1 cellular context compared by ENCODE assay signal in the genomic region with DNA sequence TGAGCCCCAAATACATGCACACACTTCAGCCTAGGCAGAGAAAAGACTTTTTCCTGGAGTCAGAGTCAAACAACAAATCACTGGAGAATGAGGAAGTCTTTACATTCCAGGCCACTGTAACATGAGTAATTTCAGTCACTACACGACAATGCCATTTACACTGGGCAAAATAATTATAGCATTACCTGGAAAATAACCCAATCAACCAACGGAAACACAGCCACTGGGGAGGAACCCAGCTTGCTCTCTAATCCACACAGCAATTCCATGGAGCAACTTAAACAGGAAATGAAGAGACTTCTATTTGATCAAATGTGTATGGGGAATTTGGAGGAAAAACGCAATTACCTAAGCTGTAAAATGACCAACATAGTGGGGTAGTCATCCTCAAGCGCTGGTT.
TF ChIP-seq lines count a peak whose summit lies in the region.

No MANE protein-coding gene starts in this region.

TF ChIP-seq in SK-N-SH, 30 proteins besides CTCF, POLR2A, EP300 and RAD21 (continued from another document):
- TF ChIP-seq, protein P1, sequence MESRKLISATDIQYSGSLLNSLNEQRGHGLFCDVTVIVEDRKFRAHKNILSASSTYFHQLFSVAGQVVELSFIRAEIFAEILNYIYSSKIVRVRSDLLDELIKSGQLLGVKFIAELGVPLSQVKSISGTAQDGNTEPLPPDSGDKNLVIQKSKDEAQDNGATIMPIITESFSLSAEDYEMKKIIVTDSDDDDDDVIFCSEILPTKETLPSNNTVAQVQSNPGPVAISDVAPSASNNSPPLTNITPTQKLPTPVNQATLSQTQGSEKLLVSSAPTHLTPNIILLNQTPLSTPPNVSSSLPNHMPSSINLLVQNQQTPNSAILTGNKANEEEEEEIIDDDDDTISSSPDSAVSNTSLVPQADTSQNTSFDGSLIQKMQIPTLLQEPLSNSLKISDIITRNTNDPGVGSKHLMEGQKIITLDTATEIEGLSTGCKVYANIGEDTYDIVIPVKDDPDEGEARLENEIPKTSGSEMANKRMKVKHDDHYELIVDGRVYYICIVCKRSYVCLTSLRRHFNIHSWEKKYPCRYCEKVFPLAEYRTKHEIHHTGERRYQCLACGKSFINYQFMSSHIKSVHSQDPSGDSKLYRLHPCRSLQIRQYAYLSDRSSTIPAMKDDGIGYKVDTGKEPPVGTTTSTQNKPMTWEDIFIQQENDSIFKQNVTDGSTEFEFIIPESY (IDR thresholded peaks at IDR 0.05; ENCODE audit: borderline replicate concordance, low read depth) = no peak
- peak; percentile 69 for TF ChIP-seq FOSL2 (IDR thresholded peaks at IDR 0.05; ENCODE audit: borderline replicate concordance, low read depth)
- TF ChIP-seq, protein P2, sequence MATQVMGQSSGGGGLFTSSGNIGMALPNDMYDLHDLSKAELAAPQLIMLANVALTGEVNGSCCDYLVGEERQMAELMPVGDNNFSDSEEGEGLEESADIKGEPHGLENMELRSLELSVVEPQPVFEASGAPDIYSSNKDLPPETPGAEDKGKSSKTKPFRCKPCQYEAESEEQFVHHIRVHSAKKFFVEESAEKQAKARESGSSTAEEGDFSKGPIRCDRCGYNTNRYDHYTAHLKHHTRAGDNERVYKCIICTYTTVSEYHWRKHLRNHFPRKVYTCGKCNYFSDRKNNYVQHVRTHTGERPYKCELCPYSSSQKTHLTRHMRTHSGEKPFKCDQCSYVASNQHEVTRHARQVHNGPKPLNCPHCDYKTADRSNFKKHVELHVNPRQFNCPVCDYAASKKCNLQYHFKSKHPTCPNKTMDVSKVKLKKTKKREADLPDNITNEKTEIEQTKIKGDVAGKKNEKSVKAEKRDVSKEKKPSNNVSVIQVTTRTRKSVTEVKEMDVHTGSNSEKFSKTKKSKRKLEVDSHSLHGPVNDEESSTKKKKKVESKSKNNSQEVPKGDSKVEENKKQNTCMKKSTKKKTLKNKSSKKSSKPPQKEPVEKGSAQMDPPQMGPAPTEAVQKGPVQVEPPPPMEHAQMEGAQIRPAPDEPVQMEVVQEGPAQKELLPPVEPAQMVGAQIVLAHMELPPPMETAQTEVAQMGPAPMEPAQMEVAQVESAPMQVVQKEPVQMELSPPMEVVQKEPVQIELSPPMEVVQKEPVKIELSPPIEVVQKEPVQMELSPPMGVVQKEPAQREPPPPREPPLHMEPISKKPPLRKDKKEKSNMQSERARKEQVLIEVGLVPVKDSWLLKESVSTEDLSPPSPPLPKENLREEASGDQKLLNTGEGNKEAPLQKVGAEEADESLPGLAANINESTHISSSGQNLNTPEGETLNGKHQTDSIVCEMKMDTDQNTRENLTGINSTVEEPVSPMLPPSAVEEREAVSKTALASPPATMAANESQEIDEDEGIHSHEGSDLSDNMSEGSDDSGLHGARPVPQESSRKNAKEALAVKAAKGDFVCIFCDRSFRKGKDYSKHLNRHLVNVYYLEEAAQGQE (IDR thresholded peaks at IDR 0.05; ENCODE audit: low read depth, low read length) = no peak
- TF ChIP-seq NFIC (IDR thresholded peaks at IDR 0.05; ENCODE audit: borderline replicate concordance) = peak; percentile 43; the same call in 1 of the 2 replicates
- TF ChIP-seq RXRA (IDR thresholded peaks at IDR 0.05; ENCODE audit: borderline replicate concordance, low read depth) = peak; percentile 40; the same call in 1 of the 2 replicates
- TF ChIP-seq SMC3 (IDR thresholded peaks at IDR 0.05; ENCODE audit: low read depth, low read length) = no peak
- no peak for TF ChIP-seq CHD2 (IDR thresholded peaks at IDR 0.05; ENCODE audit: low read length, partially characterized antibody)
- no peak for TF ChIP-seq NRF1 (IDR thresholded peaks at IDR 0.05; ENCODE audit: low read depth, low read length)
- TF ChIP-seq, protein P3, sequence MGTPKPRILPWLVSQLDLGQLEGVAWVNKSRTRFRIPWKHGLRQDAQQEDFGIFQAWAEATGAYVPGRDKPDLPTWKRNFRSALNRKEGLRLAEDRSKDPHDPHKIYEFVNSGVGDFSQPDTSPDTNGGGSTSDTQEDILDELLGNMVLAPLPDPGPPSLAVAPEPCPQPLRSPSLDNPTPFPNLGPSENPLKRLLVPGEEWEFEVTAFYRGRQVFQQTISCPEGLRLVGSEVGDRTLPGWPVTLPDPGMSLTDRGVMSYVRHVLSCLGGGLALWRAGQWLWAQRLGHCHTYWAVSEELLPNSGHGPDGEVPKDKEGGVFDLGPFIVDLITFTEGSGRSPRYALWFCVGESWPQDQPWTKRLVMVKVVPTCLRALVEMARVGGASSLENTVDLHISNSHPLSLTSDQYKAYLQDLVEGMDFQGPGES (IDR thresholded peaks at IDR 0.05; ENCODE audit: low read depth, low read length) = no peak
- TF ChIP-seq MXI1 (IDR thresholded peaks at IDR 0.05; ENCODE audit: low read depth, low read length) = no peak
- no peak for TF ChIP-seq MEF2A (IDR thresholded peaks at IDR 0.05; ENCODE audit: borderline replicate concordance, low read depth)
- TF ChIP-seq RCOR1 (IDR thresholded peaks at IDR 0.05; ENCODE audit: low read length) = no peak
- no peak for TF ChIP-seq TAF1 (IDR thresholded peaks at IDR 0.05; ENCODE audit: borderline replicate concordance, low read depth, low read length)
- no peak for TF ChIP-seq RFX5 (IDR thresholded peaks at IDR 0.05; ENCODE audit: low read length)
- TF ChIP-seq POLR2AphosphoS5 (IDR thresholded peaks at IDR 0.05; ENCODE audit: low read depth, low read length) = peak; percentile 40; the same call in 1 of the 2 replicates
- TF ChIP-seq, protein P4, sequence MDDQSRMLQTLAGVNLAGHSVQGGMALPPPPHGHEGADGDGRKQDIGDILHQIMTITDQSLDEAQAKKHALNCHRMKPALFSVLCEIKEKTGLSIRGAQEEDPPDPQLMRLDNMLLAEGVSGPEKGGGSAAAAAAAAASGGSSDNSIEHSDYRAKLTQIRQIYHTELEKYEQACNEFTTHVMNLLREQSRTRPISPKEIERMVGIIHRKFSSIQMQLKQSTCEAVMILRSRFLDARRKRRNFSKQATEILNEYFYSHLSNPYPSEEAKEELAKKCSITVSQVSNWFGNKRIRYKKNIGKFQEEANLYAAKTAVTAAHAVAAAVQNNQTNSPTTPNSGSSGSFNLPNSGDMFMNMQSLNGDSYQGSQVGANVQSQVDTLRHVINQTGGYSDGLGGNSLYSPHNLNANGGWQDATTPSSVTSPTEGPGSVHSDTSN (IDR thresholded peaks at IDR 0.05) = peak; percentile 58
- no peak for TF ChIP-seq GATA2 (CRISPR knock-in tag; IDR thresholded peaks at IDR 0.05)
- TF ChIP-seq FOXM1 (IDR thresholded peaks at IDR 0.05; ENCODE audit: low read depth) = no peak
- TF ChIP-seq, protein P5, sequence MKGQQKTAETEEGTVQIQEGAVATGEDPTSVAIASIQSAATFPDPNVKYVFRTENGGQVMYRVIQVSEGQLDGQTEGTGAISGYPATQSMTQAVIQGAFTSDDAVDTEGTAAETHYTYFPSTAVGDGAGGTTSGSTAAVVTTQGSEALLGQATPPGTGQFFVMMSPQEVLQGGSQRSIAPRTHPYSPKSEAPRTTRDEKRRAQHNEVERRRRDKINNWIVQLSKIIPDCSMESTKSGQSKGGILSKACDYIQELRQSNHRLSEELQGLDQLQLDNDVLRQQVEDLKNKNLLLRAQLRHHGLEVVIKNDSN (IDR thresholded peaks at IDR 0.05; ENCODE audit: borderline replicate concordance, low read depth) = no peak
